Comparison of ENCODE assay signal across 20 cellular contexts in the genomic region with DNA sequence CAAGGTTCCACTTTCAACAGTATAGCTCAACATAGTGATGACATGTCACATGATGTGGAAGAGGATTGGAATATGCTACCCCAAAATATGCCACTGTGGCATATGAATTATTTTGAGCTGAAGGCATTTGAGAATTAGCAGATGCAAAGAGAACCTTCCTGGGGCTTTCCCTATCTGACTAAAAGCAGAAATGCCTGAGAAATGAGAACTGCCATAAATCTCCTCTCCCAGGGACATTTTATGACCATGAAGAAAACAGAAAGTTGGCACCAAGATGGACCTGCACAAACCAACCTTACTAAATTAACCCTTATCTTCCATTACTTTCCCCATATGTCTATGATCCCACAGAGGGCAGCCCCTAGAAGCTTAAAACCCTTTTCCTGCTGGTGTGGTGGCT. TPM values are rescaled to one million over a fixed set of nuclear protein-coding genes. Genes with fewer than 3 reads are reported as not detected.
A peak's percentile ranks its signal among the peaks of the same experiment; 100 is the strongest.
DNase-seq lines count a peak whose midpoint lies in the region; FAIRE-seq and TF ChIP-seq lines count a peak whose summit lies in the region.
"Had no signal": no experiment of that assay in that cellular context is flagged by ENCODE, and none has a peak within 500 bp of the region (broad histone marks: within the 10 kb centered on the region; RNA-seq: fewer than 3 reads in every experiment).

No MANE protein-coding gene starts in this region.

- peak overlapping the region; percentile 31 for H3K4me2 ChIP-seq in keratinocyte (ENCODE audit: control insufficient read depth, extremely low read depth, insufficient read depth, low read depth, low read length)

- H3K27ac ChIP-seq in keratinocyte (ENCODE audit: control insufficient read depth, insufficient read depth, low read length) = peak overlapping the region; percentile 88
- H3K27ac ChIP-seq: gastroesophageal sphincter, tibial nerve had no signal

- TF ChIP-seq CTCF in keratinocyte (optimal IDR thresholded peaks at IDR 0.05 in 1 of 3, IDR thresholded peaks at IDR 0.05 in 1 of 3, conservative IDR thresholded peaks at IDR 0.05 in 1 of 3; ENCODE audit: extremely low read depth in 1 of 3, insufficient read depth in 2 of 3, low read length in 3 of 3) = no peak

- H3K79me2 ChIP-seq in keratinocyte (ENCODE audit: control insufficient read depth, insufficient read depth, low read length) = no peaks in the 10 kb centered on the region

- no peak overlapping the region for H2AFZ ChIP-seq in keratinocyte (ENCODE audit: control insufficient read depth, low read length)

- H3K27me3 ChIP-seq in adipocyte (replicated peaks; ENCODE audit: control insufficient read depth, insufficient read depth, low read length) (no peaks in the 10 kb centered on the region), keratinocyte (ENCODE audit: control insufficient read depth, extremely low read depth, insufficient read depth, low read length) (no peaks in the 10 kb centered on the region)
- H3K27me3 ChIP-seq: BE2C, gastroesophageal sphincter, spleen, tibial nerve had no signal

- no peaks in the 10 kb centered on the region for H3K9me1 ChIP-seq in keratinocyte (ENCODE audit: control insufficient read depth, extremely low read depth, insufficient read depth, low read length)

- dilution Hi-C loops in keratinocyte (cut with MboI; ENCODE audit: extremely low pct_ligation_motif_present, low sequenced_read_pairs) = no loop called here

- H3K4me3 ChIP-seq in adipocyte (ENCODE audit: low read length) (peak overlapping the region; percentile 36), keratinocyte (ENCODE audit: control insufficient read depth in 2 of 3, extremely low read depth in 1 of 3, insufficient read depth in 2 of 3, low read depth in 1 of 3, low read length in 3 of 3) (no peak overlapping the region)
- H3K4me3 ChIP-seq: gastroesophageal sphincter, spleen, tibial nerve had no signal

- no peaks in the 10 kb centered on the region for H3K36me3 ChIP-seq in adipocyte (ENCODE audit: control insufficient read depth, insufficient read depth, low read length, severe bottlenecking)
- H3K36me3 ChIP-seq in keratinocyte (ENCODE audit: control insufficient read depth in 2 of 2, extremely low read depth in 1 of 2, insufficient read depth in 2 of 2, low read length in 2 of 2) = no peaks in the 10 kb centered on the region
- H3K36me3 ChIP-seq: BE2C, gastroesophageal sphincter, spleen, tibial nerve had no signal

- H3K9me3 ChIP-seq in adipocyte (ENCODE audit: control insufficient read depth, low read length) = no peaks in the 10 kb centered on the region
- H3K9me3 ChIP-seq in keratinocyte (ENCODE audit: control insufficient read depth, low read depth, low read length) = no peaks in the 10 kb centered on the region
- H3K9me3 ChIP-seq: BE2C, gastroesophageal sphincter, tibial nerve had no signal

- H3K9ac ChIP-seq in adipocyte (ENCODE audit: low read length) (no peak overlapping the region), keratinocyte (ENCODE audit: control insufficient read depth, extremely low read depth, insufficient read depth, low read length) (peak overlapping the region; percentile 47)

- H3K4me1 ChIP-seq in adipocyte (ENCODE audit: control insufficient read depth, insufficient read depth, low read length) (peaks cover 29% of the 10 kb centered on the region), keratinocyte (ENCODE audit: control insufficient read depth, extremely low read depth, insufficient read depth, low read length) (peaks cover 24% of the 10 kb centered on the region)
- H3K4me1 ChIP-seq: BE2C had no signal

- FAIRE-seq in GM18507 (lab: Jason Lieb, UNC) (peak; percentile 38), keratinocyte (lab: Jason Lieb, UNC) (no peak)

- peak; percentile 88 for DNase-seq in A172 (ENCODE audit: low spot score)
- no peak for DNase-seq in GM18507 (ENCODE audit: extremely low spot score, insufficient read length, low read depth)
- no peak for DNase-seq in adipocyte (ENCODE audit: low read depth)
- DNase-seq in keratinocyte (ENCODE audit: low read depth, low spot score) = no peak
- no peak for DNase-seq in NCI-H748 (lab: John Stamatoyannopoulos, UW; ENCODE audit: unreplicated experiment)
- no peak for DNase-seq in NCI-H1436 treated with DMSO at 0.1 percent for 48 hours (lab: John Stamatoyannopoulos, UW)
- no peak for DNase-seq in HK-2 (ENCODE audit: unreplicated experiment)
- no peak for DNase-seq in retina
- DNase-seq: activated CD4-positive, alpha-beta T cell treated with anti-CD3 and anti-CD28 coated beads for 48 hours; activated naive CD4-positive, alpha-beta T cell treated with anti-CD3 and anti-CD28 coated beads for 36 hours; activated T-cell treated with anti-CD3 and anti-CD28 coated beads, Interleukin-2, amount 50 U/mL, for 72 hours; BE2C; NCI-H187; NCI-H226; SHP77 treated with DMSO at 0.1 percent for 48 hours; spleen; stimulated activated CD4-positive, alpha-beta T cell treated with anti-CD3 and anti-CD28 coated beads, Interleukin-4, amount 100 ng/mL, for 1 hour; T-cell had no signal

- H4K20me1 ChIP-seq in keratinocyte (ENCODE audit: control insufficient read depth, extremely low read depth, insufficient read depth, low read length) = no peaks in the 10 kb centered on the region

RNA-seq across cellular contexts. Expression of gene CDKN2AIP, which starts 24.9 kb away (rescaled TPM):
- total RNA-seq in A172 (2014; rRNA removed; shearing (Covaris generic)) = 23.3 and 25.5 TPM in 2 replicates
- polyA plus RNA-seq in keratinocyte = 10.3 to 13.6 TPM (median 10.3 TPM) in 3 replicates
- 14.8 TPM for polyA plus RNA-seq in keratinocyte (2011; ENCODE audit: low read depth)
- polyA plus RNA-seq in keratinocyte (2011; cell fraction: cytosol; rRNA removed) = 4.7 and 10.2 TPM in 2 replicates
- polyA plus RNA-seq in keratinocyte (2011; cell fraction: nucleus; rRNA removed) = 10.6 and 11.0 TPM in 2 replicates
- 8.7 and 14.5 TPM in 2 replicates for polyA plus RNA-seq in keratinocyte (2012; ENCODE audit: low replicate concordance)
- polyA minus RNA-seq in keratinocyte = 3.6 to 10.2 TPM (median 7.2 TPM) in 3 replicates
- 6.9 TPM for polyA minus RNA-seq in keratinocyte (2011; cell fraction: cytosol; rRNA and poly(A)+ RNA removed)
- 7.7 and 14.0 TPM in 2 replicates for polyA minus RNA-seq in keratinocyte (2011; cell fraction: nucleus; rRNA and poly(A)+ RNA removed)

RNA-seq across cellular contexts. Expression of gene ING2, which starts 35.5 kb away (rescaled TPM):
- total RNA-seq in A172 (2014; rRNA removed; shearing (Covaris generic)) = 16.0 and 16.8 TPM in 2 replicates
- 8.8 to 16.1 TPM (median 12.1 TPM) in 3 replicates for polyA plus RNA-seq in keratinocyte
- 16.9 TPM for polyA plus RNA-seq in keratinocyte (2011; ENCODE audit: low read depth)
- 12.8 and 17.5 TPM in 2 replicates for polyA plus RNA-seq in keratinocyte (2011; cell fraction: cytosol; rRNA removed)
- 7.0 and 9.0 TPM in 2 replicates for polyA plus RNA-seq in keratinocyte (2011; cell fraction: nucleus; rRNA removed)
- polyA plus RNA-seq in keratinocyte (2012; ENCODE audit: low replicate concordance) = 13.7 and 15.0 TPM in 2 replicates
- polyA minus RNA-seq in keratinocyte = 0.92 to 2.4 TPM in 2 of 3 replicates, not detected in the other
- 4.6 TPM for polyA minus RNA-seq in keratinocyte (2011; cell fraction: cytosol; rRNA and poly(A)+ RNA removed)
- 0.53 and 2.1 TPM in 2 replicates for polyA minus RNA-seq in keratinocyte (2011; cell fraction: nucleus; rRNA and poly(A)+ RNA removed)
